Comparison of ENCODE assay signal across 2 cellular contexts in genomic region chr14:68659021-68659931, GRCh38.
TF ChIP-seq lines count a peak whose summit lies in the region.

No MANE protein-coding gene starts in this region.

TF ChIP-seq in IMR-90, 13 proteins besides CTCF, POLR2A, EP300 and RAD21:
- TF ChIP-seq CEBPB (IDR thresholded peaks at IDR 0.05; ENCODE audit: low read depth, low read length) (no peak), ELK1 (IDR thresholded peaks at IDR 0.05; ENCODE audit: borderline replicate concordance, low read depth, low read length) (no peak), CHD1 (IDR thresholded peaks at IDR 0.05; ENCODE audit: low read depth, low read length) (no peak), SMC3 (IDR thresholded peaks at IDR 0.05; ENCODE audit: low read depth, low read length) (no peak), FOS (IDR thresholded peaks at IDR 0.05; ENCODE audit: low read depth, low read length) (no peak), MAFK (IDR thresholded peaks at IDR 0.05; ENCODE audit: low read depth, low read length) (no peak), RFX5 (IDR thresholded peaks at IDR 0.05; ENCODE audit: low read depth, low read length) (no peak), MAZ (IDR thresholded peaks at IDR 0.05; ENCODE audit: borderline replicate concordance, low read depth, low read length) (no peak), MXI1 (IDR thresholded peaks at IDR 0.05; ENCODE audit: borderline replicate concordance, low read depth, low read length) (no peak), BHLHE40 (IDR thresholded peaks at IDR 0.05; ENCODE audit: low read depth, low read length) (no peak), USF2 (IDR thresholded peaks at IDR 0.05; ENCODE audit: low read depth, low read length) (no peak), NFE2L2 (IDR thresholded peaks at IDR 0.05; ENCODE audit: low read depth, low read length) (no peak), RCOR1 (IDR thresholded peaks at IDR 0.05; ENCODE audit: insufficient replicate concordance, low read length) (no peak)

TF ChIP-seq in endothelial cell of umbilical vein, 7 proteins besides CTCF, POLR2A, EP300 and RAD21:
- TF ChIP-seq EZH2 (IDR thresholded peaks at IDR 0.05; ENCODE audit: borderline replicate concordance, low read depth, low read length, severe bottlenecking) = no peak
- TF ChIP-seq MAX (IDR thresholded peaks at IDR 0.05; ENCODE audit: insufficient read depth, insufficient read length) = no peak
- TF ChIP-seq MYC (IDR thresholded peaks at IDR 0.05; ENCODE audit: low read depth, low read length) = no peak
- TF ChIP-seq JUN (IDR thresholded peaks at IDR 0.05; ENCODE audit: borderline replicate concordance, insufficient read depth, insufficient read length, low read depth) = no peak
- no peak for TF ChIP-seq FOS (IDR thresholded peaks at IDR 0.05; ENCODE audit: borderline replicate concordance, insufficient read depth, low read length)
- TF ChIP-seq GATA2 (IDR thresholded peaks at IDR 0.05; ENCODE audit: insufficient read depth, insufficient read length, low read depth, low read length) = no peak
- no peak for TF ChIP-seq POLR2AphosphoS5 (IDR thresholded peaks at IDR 0.05; ENCODE audit: insufficient read depth, low read depth, low read length)
